ENCODE assay signal across 7 cellular contexts in the genomic region with DNA sequence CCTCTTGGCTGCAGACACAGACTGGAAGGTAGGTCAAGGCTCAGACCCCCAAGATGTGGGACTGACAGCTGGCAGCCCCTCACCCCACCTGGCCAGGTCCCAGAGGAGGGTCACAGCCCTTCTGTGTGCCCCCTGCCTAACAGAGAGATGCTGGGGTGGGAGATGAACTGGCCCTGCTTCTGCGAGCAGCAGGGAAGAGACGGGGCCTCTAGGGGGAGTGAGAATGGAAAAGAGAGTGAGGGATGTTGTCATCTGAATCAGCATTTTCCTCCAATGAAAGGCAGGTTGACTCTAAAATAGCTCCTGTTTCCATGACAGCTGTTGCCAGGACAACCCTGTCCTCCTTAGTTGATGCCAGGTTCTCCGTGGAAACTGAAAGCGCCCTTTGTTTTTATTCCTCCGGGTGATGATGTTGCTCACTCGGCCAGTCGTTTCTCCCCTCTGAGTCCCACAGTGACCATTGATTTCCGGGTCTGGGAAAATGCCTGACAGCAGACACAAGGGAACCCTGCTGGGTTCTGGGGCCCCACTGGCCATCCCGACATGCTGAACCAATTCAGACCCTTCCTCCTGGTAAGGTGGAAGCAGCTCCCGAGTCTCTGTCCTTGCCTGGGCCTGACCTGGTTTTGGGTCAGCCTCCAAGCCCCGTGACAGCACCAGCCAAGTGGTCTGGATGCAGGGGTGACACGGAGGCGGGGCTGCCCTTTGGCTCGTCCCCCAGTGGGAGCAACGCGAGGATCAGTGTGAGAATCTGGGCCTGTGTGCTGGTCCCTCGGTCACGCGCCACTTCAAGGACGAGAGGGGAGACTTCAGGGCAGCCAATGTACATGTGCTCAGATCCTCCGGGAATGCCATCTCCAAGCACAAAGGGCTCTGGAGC. TPM values are rescaled to one million over a fixed set of nuclear protein-coding genes. Genes with fewer than 3 reads are reported as not detected.
DNase-seq lines count a peak whose midpoint lies in the region; ATAC-seq and TF ChIP-seq lines count a peak whose summit lies in the region.

No MANE protein-coding gene starts in this region.

- no peak overlapping the region for H3K4me2 ChIP-seq in mammary epithelial cell (ENCODE audit: insufficient read depth, low read depth, low read length)

- no peak overlapping the region for H3K4me3 Mint-ChIP-seq in T-cell

- POLR2A ChIA-PET in T-cell (lab: Charles Lee), result no interaction called here

- H3K27me3 Mint-ChIP-seq in T-cell, result peaks cover 0 to 7% of the 10 kb centered on the region in 2 donors

- no peaks in the 10 kb centered on the region for H3K27me3 ChIP-seq in mammary epithelial cell (ENCODE audit: insufficient read depth, low read length)
- H3K27me3 ChIP-seq in iPS-20b (ENCODE audit: insufficient read depth, low read length), result peaks cover 42% of the 10 kb centered on the region
- H3K27me3 ChIP-seq in skeletal muscle tissue (ENCODE audit: control insufficient read depth in 3 of 3, insufficient read depth in 3 of 3, low read length in 3 of 3), result peaks cover 2 to 11% (median 3%) of the 10 kb centered on the region in 3 donors

- ATAC-seq in HG02763 (IDR thresholded peaks at IDR 0.05; ENCODE audit: unreplicated experiment) (peak; percentile 54), T-cell (replicated peaks in 1 of 4) (peak in 2 of 4 experiments; percentile 38 to 65)

- CTCF ChIA-PET in T-cell (lab: Charles Lee) (interaction anchor here in 1 of 2 donors (0.8 kb wide), 1 partner anchor 262 kb away, joined by 3 read pairs; no protein-coding TSS in a partner anchor), mammary epithelial cell (lab: Charles Lee; ENCODE audit: low non-redundant PET) (interaction anchor here (0.6 to 0.8 kb wide), 3 partner anchors 156 to 166 kb away, joined by 3 to 7 read pairs (median 6); no protein-coding TSS in a partner anchor)

- WGBS in mammary epithelial cell (ENCODE audit: low coverage, missing lambda C conversion rate), result 46% methylated on average over 13 of the region's 21 CpGs

- H3K9me3 Mint-ChIP-seq in T-cell, result no peaks in the 10 kb centered on the region

- H2AFZ ChIP-seq in mammary epithelial cell (ENCODE audit: low read depth, low read length), result peak overlapping the region; percentile 38

- BruUV-seq in mammary epithelial cell (replicated peaks; lab: Mats Ljungman, UMichigan), result no TSS peak

- intact Hi-C loops in mammary epithelial cell (cut with micrococcal nuclease), result loop anchor here (1.0 to 5.0 kb wide), 2 partner anchors 162 to 262 kb away; no protein-coding TSS in a partner anchor

- dilution Hi-C loops in mammary epithelial cell (cut with HindIII; ENCODE audit: low sequenced_read_pairs), result no loop called here

- H3K79me2 ChIP-seq in mammary epithelial cell (ENCODE audit: insufficient read depth, low read length), result no peaks in the 10 kb centered on the region

- H3K36me3 Mint-ChIP-seq in T-cell, result no peaks in the 10 kb centered on the region

- H3K9me3 ChIP-seq in mammary epithelial cell (replicated peaks; ENCODE audit: insufficient read depth, low read length) (no peaks in the 10 kb centered on the region), iPS-20b (ENCODE audit: insufficient read depth, low read depth, low read length) (no peaks in the 10 kb centered on the region), skeletal muscle tissue (ENCODE audit: control insufficient read depth in 3 of 3, low read length in 3 of 3) (no peaks in the 10 kb centered on the region)

- H3K4me3 ChIP-seq in mammary epithelial cell (replicated peaks in 1 of 3; ENCODE audit: insufficient read depth in 1 of 3, low read depth in 2 of 3, low read length in 3 of 3), result no peak overlapping the region
- peak overlapping the region; percentile 27; the same call in 1 of the 2 replicates for H3K4me3 ChIP-seq in iPS-20b (ENCODE audit: low read length)
- peak overlapping the region in 2 of 3 donors; percentile 11 to 41 for H3K4me3 ChIP-seq in skeletal muscle tissue (ENCODE audit: low read length in 3 of 3)

- H3K4me1 ChIP-seq in mammary epithelial cell (ENCODE audit: insufficient read depth, low read length) (no peaks in the 10 kb centered on the region), iPS-20b (ENCODE audit: insufficient read depth, low read length) (peaks cover 2% of the 10 kb centered on the region; the same call in 1 of the 2 replicates), skeletal muscle tissue (ENCODE audit: control insufficient read depth in 3 of 3, insufficient read depth in 3 of 3, low read length in 3 of 3) (peaks cover 5 to 6% (median 6%) of the 10 kb centered on the region in 3 donors)

- H3K36me3 ChIP-seq in mammary epithelial cell (ENCODE audit: insufficient read depth, low read length), result no peaks in the 10 kb centered on the region
- H3K36me3 ChIP-seq in iPS-20b (ENCODE audit: insufficient read depth, low read depth, low read length), result no peaks in the 10 kb centered on the region
- no peaks in the 10 kb centered on the region for H3K36me3 ChIP-seq in skeletal muscle tissue (ENCODE audit: control insufficient read depth in 3 of 3, insufficient read depth in 3 of 3, low read length in 3 of 3)

- in situ Hi-C loops in mammary epithelial cell (cut with MboI; ENCODE audit: low sequenced_read_pairs in 2 of 2), result loop anchor here (5.0 to 25.0 kb wide), 2 partner anchors 158 to 483 kb away; a partner anchor contains a TSS

- peak; percentile 90 for DNase-seq in NCI-H1417 treated with DMSO at 0.1 percent for 48 hours (lab: John Stamatoyannopoulos, UW)
- peak in 27 of 34 experiments; percentile 22 to 65 (median 44) for DNase-seq in T-cell
- peak; percentile 96 for DNase-seq in mammary epithelial cell

- H3K9ac ChIP-seq in mammary epithelial cell (ENCODE audit: insufficient read depth, low read length), result peak overlapping the region; percentile 22
- H3K9ac ChIP-seq in iPS-20b (ENCODE audit: low read depth, low read length), result peak overlapping the region; percentile 34; the same call in 1 of the 2 replicates
- H3K9ac ChIP-seq in skeletal muscle tissue (ENCODE audit: low read depth in 1 of 3, low read length in 3 of 3), result peak overlapping the region in 2 of 3 donors; percentile 33 to 45

- peaks cover 3 to 15% (median 15%) of the 10 kb centered on the region in 3 donors for H3K4me1 Mint-ChIP-seq in T-cell

- TF ChIP-seq CTCF in GM12872 (IDR thresholded peaks at IDR 0.05; ENCODE audit: insufficient read depth, low read depth, low read length) (peak; percentile 73), mammary epithelial cell (conservative IDR thresholded peaks at IDR 0.05 in 1 of 2, IDR thresholded peaks at IDR 0.05 in 1 of 2; ENCODE audit: extremely low read depth in 1 of 2, insufficient read depth in 1 of 2, low read depth in 1 of 2, low read length in 2 of 2) (peak; percentile 42 to 52)

- no peak overlapping the region for H3K27ac ChIP-seq in mammary epithelial cell (ENCODE audit: insufficient read depth, low read depth, low read length)
- H3K27ac ChIP-seq in iPS-20b (ENCODE audit: low read length), result no peak overlapping the region
- peak overlapping the region; percentile 45 for H3K27ac ChIP-seq in skeletal muscle tissue (ENCODE audit: low read depth, low read length)

- H4K20me1 ChIP-seq in mammary epithelial cell (ENCODE audit: insufficient read depth, low read length), result no peaks in the 10 kb centered on the region

- H3K27ac Mint-ChIP-seq in T-cell, result no peak overlapping the region

RNA-seq across cellular contexts. Expression of a gene that starts 4.7 kb away (rescaled TPM):
- total RNA-seq in T-cell, result 1 to 10 TPM in 4 of 5 donors, under 1 TPM in 1; 0.66 to 3.6 (median 1.7) TPM
- 1 to 10 TPM; 3.8 to 5.0 TPM for total RNA-seq in mammary epithelial cell
- polyA plus RNA-seq in mammary epithelial cell, result 0.44 TPM
- not detected for polyA minus RNA-seq in mammary epithelial cell
- 11.5 TPM for total RNA-seq in skeletal muscle tissue

RNA-seq across cellular contexts. Expression of a gene that starts 20.1 kb away (rescaled TPM):
- total RNA-seq in T-cell (10 to 100 TPM; 29.6 to 44.2 (median 35.1) TPM), mammary epithelial cell (10 to 100 TPM; 12.5 to 14.4 TPM), skeletal muscle tissue (2.6 TPM)
- polyA plus RNA-seq in mammary epithelial cell, result 10.0 TPM
- 7.2 TPM for polyA minus RNA-seq in mammary epithelial cell

Comparison
In these comparisons a context has a peak if more than half of its experiments do, and no peak if none do; other contexts are left out.
1. DNase-seq: peak in every context shown above with its lines; median percentile 96 in mammary epithelial cell; 90 in NCI-H1417 treated with DMSO at 0.1 percent for 48 hours; 44 in T-cell.
2. H3K4me3 ChIP-seq: peak in iPS-20b (single experiment) and skeletal muscle tissue (2 of 3); none in mammary epithelial cell (0 of 3).
3. Peak in every context shown above with its lines, with median percentiles within 50 percentile points of each other: H3K9ac ChIP-seq.